In the genomic region with DNA sequence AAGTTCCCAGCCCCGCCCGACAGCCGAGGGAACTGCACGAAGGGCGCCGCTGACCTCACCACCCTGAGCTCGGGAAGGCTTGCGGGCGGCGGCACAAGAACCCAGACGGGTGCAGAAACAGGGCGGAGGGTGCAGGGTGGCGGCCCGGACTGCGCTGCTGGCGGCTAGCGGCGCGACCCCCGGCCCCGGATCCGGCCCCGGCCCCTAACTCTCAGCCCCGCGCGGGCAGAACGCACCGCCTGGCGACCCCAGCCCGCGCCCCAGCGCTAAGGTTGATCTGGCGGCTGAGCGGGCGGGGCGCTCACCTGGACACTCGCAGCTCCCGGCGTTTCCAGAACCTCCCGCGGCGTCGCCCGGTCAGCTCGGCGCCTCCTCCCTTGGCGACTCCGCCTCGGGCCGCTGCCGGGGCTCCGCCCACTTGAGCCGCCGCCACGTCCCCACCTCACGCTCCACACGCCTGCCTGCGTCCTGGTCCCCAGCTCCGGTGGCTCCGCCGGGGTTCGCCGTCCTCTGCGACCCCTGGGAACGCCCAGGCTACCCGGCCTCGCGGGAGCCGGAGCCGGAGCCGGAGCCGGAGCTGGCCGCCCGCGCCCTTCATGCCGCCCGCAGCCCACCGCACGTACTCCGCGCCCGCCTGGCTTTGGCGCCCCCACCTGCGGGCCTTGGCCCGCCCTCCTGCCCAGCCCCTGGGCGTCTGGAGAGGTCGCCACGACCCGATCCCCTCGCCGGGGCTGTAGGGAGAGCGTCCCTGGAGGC, we compare ENCODE assay signal across 1 cellular context.
TF ChIP-seq lines count a peak whose summit lies in the region.

Gene P4HA2, minus strand, starts transcription at position 369 of the 756 bp plus-strand sequence. CDS start 9,227 bp downstream, outside the sequence.

TF ChIP-seq in neural cell, 6 proteins besides CTCF, POLR2A, EP300 and RAD21:
- TF ChIP-seq, protein P1, sequence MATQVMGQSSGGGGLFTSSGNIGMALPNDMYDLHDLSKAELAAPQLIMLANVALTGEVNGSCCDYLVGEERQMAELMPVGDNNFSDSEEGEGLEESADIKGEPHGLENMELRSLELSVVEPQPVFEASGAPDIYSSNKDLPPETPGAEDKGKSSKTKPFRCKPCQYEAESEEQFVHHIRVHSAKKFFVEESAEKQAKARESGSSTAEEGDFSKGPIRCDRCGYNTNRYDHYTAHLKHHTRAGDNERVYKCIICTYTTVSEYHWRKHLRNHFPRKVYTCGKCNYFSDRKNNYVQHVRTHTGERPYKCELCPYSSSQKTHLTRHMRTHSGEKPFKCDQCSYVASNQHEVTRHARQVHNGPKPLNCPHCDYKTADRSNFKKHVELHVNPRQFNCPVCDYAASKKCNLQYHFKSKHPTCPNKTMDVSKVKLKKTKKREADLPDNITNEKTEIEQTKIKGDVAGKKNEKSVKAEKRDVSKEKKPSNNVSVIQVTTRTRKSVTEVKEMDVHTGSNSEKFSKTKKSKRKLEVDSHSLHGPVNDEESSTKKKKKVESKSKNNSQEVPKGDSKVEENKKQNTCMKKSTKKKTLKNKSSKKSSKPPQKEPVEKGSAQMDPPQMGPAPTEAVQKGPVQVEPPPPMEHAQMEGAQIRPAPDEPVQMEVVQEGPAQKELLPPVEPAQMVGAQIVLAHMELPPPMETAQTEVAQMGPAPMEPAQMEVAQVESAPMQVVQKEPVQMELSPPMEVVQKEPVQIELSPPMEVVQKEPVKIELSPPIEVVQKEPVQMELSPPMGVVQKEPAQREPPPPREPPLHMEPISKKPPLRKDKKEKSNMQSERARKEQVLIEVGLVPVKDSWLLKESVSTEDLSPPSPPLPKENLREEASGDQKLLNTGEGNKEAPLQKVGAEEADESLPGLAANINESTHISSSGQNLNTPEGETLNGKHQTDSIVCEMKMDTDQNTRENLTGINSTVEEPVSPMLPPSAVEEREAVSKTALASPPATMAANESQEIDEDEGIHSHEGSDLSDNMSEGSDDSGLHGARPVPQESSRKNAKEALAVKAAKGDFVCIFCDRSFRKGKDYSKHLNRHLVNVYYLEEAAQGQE (IDR thresholded peaks at IDR 0.05; ENCODE audit: borderline replicate concordance) = no peak
- TF ChIP-seq MXI1 (conservative IDR thresholded peaks at IDR 0.05; ENCODE audit: poor library complexity, severe bottlenecking) = peak; percentile 9
